20 cellular contexts compared by ENCODE assay signal in genomic region chr1:185864331-185864730, GRCh38.
"Had no signal": no experiment of that assay in that cellular context is flagged by ENCODE, and none has a peak within 500 bp of the region (broad histone marks: within the 10 kb centered on the region; RNA-seq: fewer than 3 reads in every experiment).

No MANE protein-coding gene starts in this region.

- H2AFZ ChIP-seq: neural progenitor cell had no signal

- H3K4me2 ChIP-seq: neural progenitor cell had no signal

- H3K36me3 ChIP-seq: breast epithelium, gastrocnemius medialis, neural progenitor cell, ovary, sigmoid colon had no signal

- H3K27ac ChIP-seq: breast epithelium, gastrocnemius medialis, neural progenitor cell, ovary, sigmoid colon had no signal

- H3K27me3 ChIP-seq: breast epithelium, gastrocnemius medialis, heart left ventricle, neural progenitor cell, ovary, sigmoid colon had no signal

- H3K4me3 ChIP-seq: breast epithelium, gastrocnemius medialis, heart left ventricle, lung, neural progenitor cell, ovary, sigmoid colon had no signal

- ATAC-seq: activated CD4-positive, CD25-positive, alpha-beta regulatory T cell treated with anti-CD3 and anti-CD28 coated beads, Interleukin-2, amount 50 U/mL, for 24 hours; gastrocnemius medialis; stimulated activated naive B cell treated with anti-CD40 and anti-IgM and Interleukin-4, amounts not matched to agents 10 μg/mL and 1 μg/mL and 100 μg/mL, for 72 hours had no signal

- H3K9me3 ChIP-seq: breast epithelium, gastrocnemius medialis, heart left ventricle, ovary, sigmoid colon had no signal

- DNase-seq: activated CD4-positive, alpha-beta T cell treated with anti-CD3 and anti-CD28 coated beads, Interleukin-2, amount 50 U/mL, for 1 hour; activated CD8-positive, alpha-beta memory T cell treated with anti-CD3 and anti-CD28 coated beads for 24 hours; activated naive CD8-positive, alpha-beta T cell treated with anti-CD3 and anti-CD28 coated beads for 36 hours; amygdala; gastrocnemius medialis; immature natural killer cell; left cardiac atrium; midbrain; naive B cell; ovary; sigmoid colon; stimulated activated CD4-positive, alpha-beta T cell treated with anti-CD3 and anti-CD28 coated beads, Interleukin-12 subunit alpha, Interleukin-12 subunit beta, amount 100 ng/mL, for 4 hours; stimulated activated CD4-positive, alpha-beta T cell treated with anti-CD3 and anti-CD28 coated beads, Interleukin-2, amount 100 ng/mL, for 24 hours; stimulated activated naive B cell treated with anti-CD40 and anti-IgM and Interleukin-4, amounts not matched to agents 10 μg/mL and 1 μg/mL and 100 μg/mL, for 72 hours; SW 1271 had no signal

- H3K4me1 ChIP-seq: breast epithelium, gastrocnemius medialis, neural progenitor cell had no signal
